9 cellular contexts compared by ENCODE assay signal in the genomic region with DNA sequence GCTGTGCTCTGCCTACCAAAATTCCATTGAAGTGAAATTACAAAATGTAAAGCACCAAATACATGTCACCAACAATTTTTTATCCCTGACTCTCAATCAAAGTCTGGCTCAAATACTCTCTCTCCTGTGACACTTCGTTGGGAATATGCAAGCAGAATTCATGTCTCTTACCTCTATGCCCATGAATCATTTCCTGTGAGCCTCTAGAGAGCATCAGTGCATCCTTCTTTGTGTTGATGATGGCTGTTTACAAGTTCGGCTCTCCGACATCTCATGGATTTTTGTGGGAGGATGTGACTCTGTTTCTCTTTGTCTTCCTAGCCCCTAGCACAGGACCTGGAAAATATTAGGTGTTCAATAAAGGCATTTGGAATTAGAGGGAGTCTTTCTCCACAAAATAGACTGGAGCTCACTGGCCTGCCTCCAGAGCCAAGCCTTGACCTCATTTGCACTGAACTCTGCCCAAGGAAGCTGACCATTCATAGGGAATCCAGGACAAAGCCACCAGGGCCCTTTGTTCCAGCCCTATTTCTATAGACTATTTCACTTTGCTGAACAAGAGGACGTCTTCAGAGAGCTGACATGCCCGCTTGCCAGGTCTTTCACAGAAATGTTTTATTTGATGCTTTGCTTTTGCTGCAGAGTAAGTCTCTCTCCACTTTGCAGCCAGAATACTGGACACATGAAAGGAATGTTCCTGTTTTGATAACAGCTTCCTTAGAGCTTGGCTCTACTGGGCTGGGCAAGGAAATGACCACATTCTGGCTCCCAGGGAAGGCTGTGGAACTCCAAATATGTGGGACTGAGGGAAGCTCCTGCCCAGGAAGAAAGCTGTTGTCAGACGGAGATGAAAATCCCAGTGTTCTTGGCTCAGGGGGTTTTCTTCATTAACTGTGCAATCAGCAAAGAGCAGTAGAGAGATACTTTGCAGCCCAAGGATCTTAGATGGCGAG.
DNase-seq lines count a peak whose midpoint lies in the region; ATAC-seq and TF ChIP-seq lines count a peak whose summit lies in the region.
"Had no signal": no experiment of that assay in that cellular context is flagged by ENCODE, and none has a peak within 500 bp of the region (broad histone marks: within the 10 kb centered on the region; RNA-seq: fewer than 3 reads in every experiment).

No MANE protein-coding gene starts in this region.

- peaks cover 19 to 28% of the 10 kb centered on the region in 2 experiments for H3K4me1 ChIP-seq in trophoblast cell (ENCODE audit: control insufficient read depth in 1 of 2, insufficient read depth in 2 of 2, low read length in 2 of 2)

- DNase-seq in Daoy (ENCODE audit: low read depth), result peak; percentile 75
- peak; percentile 54 for DNase-seq in fibroblast of the conjunctiva (ENCODE audit: low read depth)
- DNase-seq in trophoblast cell, result peak; percentile 70 to 76
- DNase-seq in NCI-H2196 (lab: John Stamatoyannopoulos, UW; ENCODE audit: unreplicated experiment), result no peak
- DNase-seq in activated effector memory CD4-positive, alpha-beta T cell treated with Interleukin-2 at 50 U/mL for 16 hours, result no peak
- no peak for DNase-seq in activated CD8-positive, alpha-beta memory T cell treated with anti-CD3 and anti-CD28 coated beads, Interleukin-2, amount 50 U/mL, for 4 hours
- DNase-seq: testis had no signal

- peaks cover 27% of the 10 kb centered on the region for H3K79me1 ChIP-seq in trophoblast cell (ENCODE audit: low read length)

- H2BK12ac ChIP-seq in trophoblast cell (ENCODE audit: low read length), result peak overlapping the region; percentile 61

- H2AK5ac ChIP-seq in trophoblast cell (ENCODE audit: low read length), result peak overlapping the region; percentile 2

- peak overlapping the region; percentile 6 for H3K4me2 ChIP-seq in trophoblast cell (ENCODE audit: low read length)

- H4K91ac ChIP-seq in trophoblast cell (ENCODE audit: low read depth, low read length), result peak overlapping the region; percentile 43

- H3K23ac ChIP-seq in trophoblast cell (ENCODE audit: low read length), result no peak overlapping the region

- peak overlapping the region; percentile 78 for H4K8ac ChIP-seq in trophoblast cell (ENCODE audit: low read depth, low read length)

- no CpG with 5 or more reads among the region's 7 CpGs for WGBS in trophoblast cell (ENCODE audit: extremely low coverage, insufficient coverage, insufficient read length)

- no peak overlapping the region for H3K14ac ChIP-seq in trophoblast cell (ENCODE audit: low read length)

- H2BK5ac ChIP-seq in trophoblast cell (ENCODE audit: low read depth, low read length, poor library complexity), result peak overlapping the region; percentile 79

- H3K4me3 ChIP-seq in trophoblast cell (ENCODE audit: low read depth, low read length), result no peak overlapping the region
- H3K4me3 ChIP-seq: testis had no signal

- no peaks in the 10 kb centered on the region for H3K27me3 ChIP-seq in trophoblast cell (ENCODE audit: insufficient read depth, low read length)
- H3K27me3 ChIP-seq: testis had no signal

- no peak overlapping the region for H4K12ac ChIP-seq in trophoblast cell (ENCODE audit: low read depth, low read length)

- H3K4ac ChIP-seq in trophoblast cell (ENCODE audit: low read depth, low read length), result no peak overlapping the region

- H3K27ac ChIP-seq in trophoblast cell (ENCODE audit: low read depth, low read length), result peak overlapping the region; percentile 82
- H3K27ac ChIP-seq: testis had no signal

- ATAC-seq in SK-N-SH treated with all-trans-retinoic acid at 6 μM for 48 hours, result peak; percentile 91
- ATAC-seq in HG02852 (IDR thresholded peaks at IDR 0.05; ENCODE audit: unreplicated experiment), result no peak

- H3K9ac ChIP-seq in trophoblast cell (ENCODE audit: low read length), result no peak overlapping the region

- H3K18ac ChIP-seq in trophoblast cell (ENCODE audit: low read length), result no peak overlapping the region

- peak overlapping the region; percentile 72 for H2BK120ac ChIP-seq in trophoblast cell (ENCODE audit: insufficient read depth, low read length, poor library complexity)

- no peaks in the 10 kb centered on the region for H3K9me3 ChIP-seq in trophoblast cell (ENCODE audit: insufficient read depth, low read depth, low read length)
- H3K9me3 ChIP-seq: testis had no signal

- no peaks in the 10 kb centered on the region for H3K36me3 ChIP-seq in trophoblast cell (ENCODE audit: control insufficient read depth in 1 of 2, insufficient read depth in 2 of 2, low read length in 2 of 2)

- H3K79me2 ChIP-seq in trophoblast cell (ENCODE audit: control insufficient read depth, insufficient read depth, low read length, poor library complexity), result peaks cover 2% of the 10 kb centered on the region

- H2AFZ ChIP-seq in trophoblast cell (ENCODE audit: insufficient read depth, low read length, poor library complexity), result no peak overlapping the region

TF ChIP-seq in SK-N-SH treated with all-trans-retinoic acid at 6 μM for 48 hours, 23 proteins besides CTCF, POLR2A, EP300 and RAD21:
- TF ChIP-seq TCF4 (CRISPR knock-in tag; IDR thresholded peaks at IDR 0.05; ENCODE audit: borderline replicate concordance), result no peak

Comparison
In these comparisons a context has a peak if more than half of its experiments do, and no peak if none do; other contexts are left out.
1. DNase-seq: peak in Daoy (single experiment), fibroblast of the conjunctiva (single experiment) and trophoblast cell (2 of 2); none in NCI-H2196 (single experiment), activated effector memory CD4-positive, alpha-beta T cell treated with Interleukin-2 at 50 U/mL for 16 hours (single experiment) and activated CD8-positive, alpha-beta memory T cell treated with anti-CD3 and anti-CD28 coated beads, Interleukin-2, amount 50 U/mL, for 4 hours (single experiment).